19 cellular contexts compared by ENCODE assay signal in genomic region chr3:10555263-10555662, GRCh38. TPM values are rescaled to one million over a fixed set of nuclear protein-coding genes. Genes with fewer than 3 reads are reported as not detected.
"Had no signal": no experiment of that assay in that cellular context is flagged by ENCODE, and none has a peak within 500 bp of the region (broad histone marks: within the 10 kb centered on the region; RNA-seq: fewer than 3 reads in every experiment).

No MANE protein-coding gene starts in this region.

- H3K27ac Mint-ChIP-seq: activated B cell treated with CpG ODN at 0.5 μM for 24 hours; activated T-helper 2 cell treated with anti-CD3 and anti-CD28 coated beads, Interferon-gamma antibody, Interleukin-2, Interleukin-4, amounts not matched to agents 10 μg/mL and 5 μg/mL and 100 μg/mL, durations not matched to agents 14 hours and 24 hours and 36 hours; natural killer cell treated with Interleukin-12 subunit alpha and Interleukin-12 subunit beta and Interleukin-15 and Interleukin-18, amount 100 ng/mL, for 72 hours; stimulated activated naive CD8-positive, alpha-beta T cell treated with anti-CD3 and anti-CD28 coated beads, Interleukin-15, Interleukin-2, amounts not matched to agents 100 ng/mL and 50 ng/mL, for 24 hours; T-helper 2 cell treated with Interferon-gamma antibody and Interleukin-4, amounts not matched to agents 5 μg/mL and 100 μg/mL, for 36 hours had no signal

- H3K4me3 Mint-ChIP-seq: activated B cell treated with CpG ODN at 0.5 μM for 24 hours; natural killer cell treated with Interleukin-12 subunit alpha and Interleukin-12 subunit beta and Interleukin-15 and Interleukin-18, amount 100 ng/mL, for 72 hours; stimulated activated naive CD8-positive, alpha-beta T cell treated with anti-CD3 and anti-CD28 coated beads, Interleukin-15, Interleukin-2, amounts not matched to agents 100 ng/mL and 50 ng/mL, for 24 hours; T-helper 2 cell treated with Interferon-gamma antibody and Interleukin-4, amounts not matched to agents 5 μg/mL and 100 μg/mL, for 36 hours had no signal

- H3K36me3 ChIP-seq: cardiac muscle cell, colonic mucosa, upper lobe of right lung had no signal

- ATAC-seq: natural killer cell treated with Interleukin-12 subunit alpha and Interleukin-12 subunit beta and Interleukin-15 and Interleukin-18, amount 100 ng/mL, for 72 hours; psoas muscle; sciatic nerve; upper lobe of right lung had no signal

- H3K4me3 ChIP-seq: cardiac muscle cell, colonic mucosa, psoas muscle, upper lobe of right lung had no signal

- H3K9me3 ChIP-seq: colonic mucosa, psoas muscle, upper lobe of right lung had no signal

- H3K27me3 ChIP-seq: cardiac muscle cell, colonic mucosa had no signal

- H3K4me1 ChIP-seq: colonic mucosa, upper lobe of right lung had no signal

- H3K36me3 Mint-ChIP-seq: natural killer cell treated with Interleukin-12 subunit alpha and Interleukin-12 subunit beta and Interleukin-15 and Interleukin-18, amount 100 ng/mL, for 72 hours had no signal

- DNase-seq: activated B cell treated with CpG ODN at 0.5 μM for 24 hours; activated CD4-positive, alpha-beta T cell treated with anti-CD3 and anti-CD28 coated beads for 48 hours; activated naive CD4-positive, alpha-beta T cell treated with anti-CD3 and anti-CD28 coated beads, Interleukin-2, amount 50 U/mL, for 16 hours; colonic mucosa; effector CD8-positive, alpha-beta T cell; foreskin melanocyte; mesenchymal stem cell; psoas muscle; SW 1271 had no signal

- H3K27ac ChIP-seq: cardiac muscle cell, colonic mucosa, psoas muscle, upper lobe of right lung had no signal

- H3K9me3 Mint-ChIP-seq: activated B cell treated with CpG ODN at 0.5 μM for 24 hours; activated T-helper 2 cell treated with anti-CD3 and anti-CD28 coated beads, Interferon-gamma antibody, Interleukin-2, Interleukin-4, amounts not matched to agents 10 μg/mL and 5 μg/mL and 100 μg/mL, durations not matched to agents 14 hours and 24 hours and 36 hours; natural killer cell treated with Interleukin-12 subunit alpha and Interleukin-12 subunit beta and Interleukin-15 and Interleukin-18, amount 100 ng/mL, for 72 hours; stimulated activated naive CD8-positive, alpha-beta T cell treated with anti-CD3 and anti-CD28 coated beads, Interleukin-15, Interleukin-2, amounts not matched to agents 100 ng/mL and 50 ng/mL, for 24 hours; T-helper 2 cell treated with Interferon-gamma antibody and Interleukin-4, amounts not matched to agents 5 μg/mL and 100 μg/mL, for 36 hours had no signal

RNA-seq across cellular contexts. Expression of gene ATP2B2, which starts 49.9 kb away (rescaled TPM):
- total RNA-seq: activated B cell treated with CpG ODN at 0.5 μM for 24 hours; activated T-helper 2 cell treated with anti-CD3 and anti-CD28 coated beads, Interferon-gamma antibody, Interleukin-2, Interleukin-4, amounts not matched to agents 10 μg/mL and 5 μg/mL and 100 μg/mL, durations not matched to agents 14 hours and 24 hours and 36 hours; fibroblast of lung; kidney epithelial cell; natural killer cell treated with Interleukin-12 subunit alpha and Interleukin-12 subunit beta and Interleukin-15 and Interleukin-18, amount 100 ng/mL, for 72 hours; osteoblast had no signal
- polyA plus RNA-seq: fibroblast of lung had no signal
